ENCODE assay signal across 10 cellular contexts in the genomic region with DNA sequence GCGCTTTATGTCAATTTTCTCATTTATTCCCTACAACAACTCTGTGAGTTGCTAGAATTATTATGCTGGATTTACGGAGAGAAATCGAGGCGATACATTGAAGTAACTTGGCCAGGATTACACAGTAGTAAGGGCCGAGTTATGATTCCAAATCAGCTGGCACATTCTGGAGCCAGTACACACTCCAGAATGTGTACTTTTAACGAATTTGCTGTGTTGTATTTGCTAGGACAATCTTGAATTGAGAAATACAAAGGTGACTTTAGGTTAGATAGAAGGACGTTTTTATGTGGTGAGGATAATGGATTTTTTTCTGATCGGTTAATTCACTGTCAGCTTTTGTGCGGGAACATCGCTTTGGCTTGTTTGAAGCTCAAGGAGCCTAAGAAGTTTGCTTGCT. TPM values are rescaled to one million over a fixed set of nuclear protein-coding genes. Genes with fewer than 3 reads are reported as not detected.
DNase-seq lines count a peak whose midpoint lies in the region; ATAC-seq and TF ChIP-seq lines count a peak whose summit lies in the region.
"Had no signal": no experiment of that assay in that cellular context is flagged by ENCODE, and none has a peak within 500 bp of the region (broad histone marks: within the 10 kb centered on the region; RNA-seq: fewer than 3 reads in every experiment).

No MANE protein-coding gene starts in this region.

- POLR2A ChIA-PET in activated CD4-positive, alpha-beta memory T cell treated with anti-CD3 and anti-CD28 coated beads for 36 hours (lab: Charles Lee): no interaction called here

- peaks cover 10% of the 10 kb centered on the region for H3K4me1 Mint-ChIP-seq in activated CD8-positive, alpha-beta memory T cell treated with anti-CD3 and anti-CD28 coated beads, Interleukin-2, amount 10 ng/mL, durations not matched to agents 7 days and 5 days
- peaks cover 10% of the 10 kb centered on the region for H3K4me1 Mint-ChIP-seq in activated CD4-positive, alpha-beta memory T cell treated with anti-CD3 and anti-CD28 coated beads for 36 hours (ENCODE audit: low read depth)
- H3K4me1 Mint-ChIP-seq in memory B cell: peaks cover 10% of the 10 kb centered on the region
- peaks cover 4 to 16% of the 10 kb centered on the region in 2 donors for H3K4me1 Mint-ChIP-seq in stimulated activated naive B cell treated with anti-CD40 and anti-IgM and Interleukin-4, amounts not matched to agents 10 μg/mL and 1 μg/mL and 100 μg/mL, for 72 hours

- intact Hi-C loops in activated CD4-positive, alpha-beta memory T cell treated with anti-CD3 and anti-CD28 coated beads for 36 hours (cut with micrococcal nuclease): loop anchor here (10.0 kb wide), 1 partner anchor 220 kb away; no protein-coding TSS in a partner anchor

- no peak for DNase-seq in activated CD8-positive, alpha-beta memory T cell treated with anti-CD3 and anti-CD28 coated beads, Interleukin-2, amount 10 ng/mL, durations not matched to agents 7 days and 5 days
- DNase-seq in activated CD8-positive, alpha-beta memory T cell treated with anti-CD3 and anti-CD28 coated beads, Interleukin-2, amount 50 U/mL, for 48 hours: no peak
- DNase-seq in activated CD4-positive, alpha-beta memory T cell treated with anti-CD3 and anti-CD28 coated beads for 36 hours: no peak
- DNase-seq in memory B cell (ENCODE audit: low spot score in 2 of 2): no peak
- no peak for DNase-seq in stimulated activated naive B cell treated with anti-CD40 and anti-IgM and Interleukin-4, amounts not matched to agents 10 μg/mL and 1 μg/mL and 100 μg/mL, for 72 hours
- DNase-seq in cerebellar nuclear complex (lab: John Stamatoyannopoulos, UW): no peak
- DNase-seq in GM13977 (ENCODE audit: low spot score): no peak
- DNase-seq: midbrain; stimulated activated CD4-positive, alpha-beta T cell treated with anti-CD3 and anti-CD28 coated beads, Interleukin-4, amount 100 ng/mL, for 24 hours had no signal

- no peaks in the 10 kb centered on the region for H3K36me3 Mint-ChIP-seq in activated CD8-positive, alpha-beta memory T cell treated with anti-CD3 and anti-CD28 coated beads, Interleukin-2, amount 10 ng/mL, durations not matched to agents 7 days and 5 days
- no peaks in the 10 kb centered on the region for H3K36me3 Mint-ChIP-seq in activated CD4-positive, alpha-beta memory T cell treated with anti-CD3 and anti-CD28 coated beads for 36 hours
- H3K36me3 Mint-ChIP-seq in memory B cell: no peaks in the 10 kb centered on the region
- H3K36me3 Mint-ChIP-seq in stimulated activated naive B cell treated with anti-CD40 and anti-IgM and Interleukin-4, amounts not matched to agents 10 μg/mL and 1 μg/mL and 100 μg/mL, for 72 hours: no peaks in the 10 kb centered on the region

- H3K27ac Mint-ChIP-seq in activated CD8-positive, alpha-beta memory T cell treated with anti-CD3 and anti-CD28 coated beads, Interleukin-2, amount 10 ng/mL, durations not matched to agents 7 days and 5 days: no peak overlapping the region
- no peak overlapping the region for H3K27ac Mint-ChIP-seq in activated CD4-positive, alpha-beta memory T cell treated with anti-CD3 and anti-CD28 coated beads for 36 hours
- H3K27ac Mint-ChIP-seq in memory B cell: no peak overlapping the region
- H3K27ac Mint-ChIP-seq in stimulated activated naive B cell treated with anti-CD40 and anti-IgM and Interleukin-4, amounts not matched to agents 10 μg/mL and 1 μg/mL and 100 μg/mL, for 72 hours: no peak overlapping the region

- in situ Hi-C loops in GM13977 (cut with MboI; ENCODE audit: low pct_unique_long_range_greater_than_20kb, low sequenced_read_pairs, unreplicated experiment): no loop called here

- H3K9me3 Mint-ChIP-seq in activated CD8-positive, alpha-beta memory T cell treated with anti-CD3 and anti-CD28 coated beads, Interleukin-2, amount 10 ng/mL, durations not matched to agents 7 days and 5 days (ENCODE audit: low read depth): no peaks in the 10 kb centered on the region
- H3K9me3 Mint-ChIP-seq in activated CD4-positive, alpha-beta memory T cell treated with anti-CD3 and anti-CD28 coated beads for 36 hours: no peaks in the 10 kb centered on the region
- no peaks in the 10 kb centered on the region for H3K9me3 Mint-ChIP-seq in memory B cell
- no peaks in the 10 kb centered on the region for H3K9me3 Mint-ChIP-seq in stimulated activated naive B cell treated with anti-CD40 and anti-IgM and Interleukin-4, amounts not matched to agents 10 μg/mL and 1 μg/mL and 100 μg/mL, for 72 hours

- no peak for ATAC-seq in activated CD8-positive, alpha-beta memory T cell treated with anti-CD3 and anti-CD28 coated beads, Interleukin-2, amount 10 ng/mL, durations not matched to agents 7 days and 5 days
- no peak for ATAC-seq in memory B cell (ENCODE audit: low read depth)
- ATAC-seq in stimulated activated naive B cell treated with anti-CD40 and anti-IgM and Interleukin-4, amounts not matched to agents 10 μg/mL and 1 μg/mL and 100 μg/mL, for 72 hours (replicated peaks): no peak
- ATAC-seq in HG03342 (IDR thresholded peaks at IDR 0.05; ENCODE audit: unreplicated experiment): no peak

- peaks cover 58% of the 10 kb centered on the region for H3K27me3 Mint-ChIP-seq in activated CD8-positive, alpha-beta memory T cell treated with anti-CD3 and anti-CD28 coated beads, Interleukin-2, amount 10 ng/mL, durations not matched to agents 7 days and 5 days
- peaks cover 39% of the 10 kb centered on the region for H3K27me3 Mint-ChIP-seq in activated CD4-positive, alpha-beta memory T cell treated with anti-CD3 and anti-CD28 coated beads for 36 hours
- H3K27me3 Mint-ChIP-seq in memory B cell: peaks cover 9% of the 10 kb centered on the region
- H3K27me3 Mint-ChIP-seq in stimulated activated naive B cell treated with anti-CD40 and anti-IgM and Interleukin-4, amounts not matched to agents 10 μg/mL and 1 μg/mL and 100 μg/mL, for 72 hours: peaks cover 20 to 48% of the 10 kb centered on the region in 2 donors

- CTCF ChIA-PET in activated CD8-positive, alpha-beta memory T cell treated with anti-CD3 and anti-CD28 coated beads, Interleukin-2, amount 10 ng/mL, durations not matched to agents 7 days and 5 days (lab: Charles Lee): interaction anchor here (1.5 kb wide), 1 partner anchor 36 kb away, joined by 4 read pairs; no protein-coding TSS in a partner anchor
- CTCF ChIA-PET in activated CD4-positive, alpha-beta memory T cell treated with anti-CD3 and anti-CD28 coated beads for 36 hours (lab: Charles Lee): no interaction called here

- no peak for TF ChIP-seq CTCF in GM13977 (IDR thresholded peaks at IDR 0.05; ENCODE audit: extremely low read depth, insufficient read depth, missing control alignments)

- peak overlapping the region; percentile 38 for H3K4me3 Mint-ChIP-seq in activated CD8-positive, alpha-beta memory T cell treated with anti-CD3 and anti-CD28 coated beads, Interleukin-2, amount 10 ng/mL, durations not matched to agents 7 days and 5 days
- H3K4me3 Mint-ChIP-seq in activated CD4-positive, alpha-beta memory T cell treated with anti-CD3 and anti-CD28 coated beads for 36 hours: peak overlapping the region; percentile 54
- peak overlapping the region; percentile 64 for H3K4me3 Mint-ChIP-seq in memory B cell
- H3K4me3 Mint-ChIP-seq in stimulated activated naive B cell treated with anti-CD40 and anti-IgM and Interleukin-4, amounts not matched to agents 10 μg/mL and 1 μg/mL and 100 μg/mL, for 72 hours: peak overlapping the region; percentile 47 to 70

RNA-seq across cellular contexts. Expression of gene ATRNL1, which starts 1.4 kb away (rescaled TPM):
- total RNA-seq in activated CD8-positive, alpha-beta memory T cell treated with anti-CD3 and anti-CD28 coated beads, Interleukin-2, amount 10 ng/mL, durations not matched to agents 7 days and 5 days: under 1 TPM; 0.35 to 0.87 TPM
- total RNA-seq in activated CD4-positive, alpha-beta memory T cell treated with anti-CD3 and anti-CD28 coated beads for 36 hours: under 1 TPM; 0.12 to 0.17 TPM
